ENCODE assay signal across 8 cellular contexts in the genomic region with DNA sequence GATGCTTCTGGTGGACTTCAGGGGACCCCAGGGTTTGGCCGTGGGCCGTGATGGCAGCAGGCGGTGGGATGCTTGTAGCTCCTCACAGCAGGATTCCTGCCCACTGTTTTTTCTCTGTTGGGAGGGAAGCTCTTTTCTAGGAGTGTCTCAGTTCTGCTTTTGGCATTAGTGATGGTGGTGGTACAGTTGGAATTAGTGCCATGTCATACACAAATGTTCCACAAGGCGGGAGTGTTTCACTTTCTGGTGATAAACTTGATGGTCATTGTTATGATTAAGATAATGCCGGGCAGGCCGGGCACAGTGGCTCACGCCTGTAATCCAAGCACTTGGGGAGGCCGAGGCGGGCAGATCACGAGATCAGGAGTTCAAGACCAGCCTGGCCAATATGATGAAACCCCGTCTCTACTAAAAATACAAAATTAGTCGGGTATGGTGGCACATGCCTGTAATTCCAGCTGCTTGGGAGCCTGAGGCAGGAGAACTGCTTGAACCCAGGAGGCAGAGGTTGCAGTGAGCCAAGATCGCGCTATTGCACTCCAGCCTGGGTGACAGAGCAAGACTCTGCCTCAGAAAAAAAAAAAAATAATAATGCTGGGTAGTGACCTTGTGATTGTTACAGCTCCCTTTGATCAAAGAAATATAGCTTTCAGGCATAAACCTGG. TPM values are rescaled to one million over a fixed set of nuclear protein-coding genes. Genes with fewer than 3 reads are reported as not detected.
DNase-seq lines count a peak whose midpoint lies in the region; ATAC-seq, FAIRE-seq and TF ChIP-seq lines count a peak whose summit lies in the region.
"Not testable (repeated sequence)": the region's sequence is repeated elsewhere in the genome, so short reads cannot be mapped to it uniquely, and the experiment has no call there.

No MANE protein-coding gene starts in this region.

- TF ChIP-seq CTCF in Peyer's patch (IDR thresholded peaks at IDR 0.05) (peak; percentile 53 to 93 (median 86)), epithelial cell of esophagus (IDR thresholded peaks at IDR 0.05; ENCODE audit: insufficient read depth, low read depth, low read length, missing control alignments) (peak; percentile 77)

- peaks cover 0 to 66% (median 0%) of the 10 kb centered on the region in 3 donors for H3K36me3 ChIP-seq in Peyer's patch

- not testable (repeated sequence) for H3K4me3 ChIP-seq in Peyer's patch; epithelial cell of esophagus (ENCODE audit: low read length)

- peak; percentile 92 for ATAC-seq in left colon

- H3K9me3 ChIP-seq in Peyer's patch = not testable (repeated sequence)

- TF ChIP-seq POLR2A in Peyer's patch (IDR thresholded peaks at IDR 0.05) = not testable (repeated sequence)

- intact Hi-C loops in left colon (cut with DNase I, micrococcal nuclease) = loop anchor here in 1 of 2 donors (5.0 to 10.0 kb wide), 2 partner anchors 50 to 117 kb away; no protein-coding TSS in a partner anchor

- peak; percentile 29 for FAIRE-seq in A204.1 (lab: Jason Lieb, UNC)

- H3K27me3 ChIP-seq in Peyer's patch = not testable (repeated sequence)

- DNase-seq in GM04504 (ENCODE audit: low read depth) (peak; percentile 65), M059J (ENCODE audit: low read depth) (peak; percentile 73), Peyer's patch (peak in 2 of 3 donors; percentile 59 to 80), activated T-cell treated with anti-CD3 and anti-CD28 coated beads for 48 hours (ENCODE audit: low read depth) (peak; percentile 5), epithelial cell of esophagus (ENCODE audit: low read depth) (peak; percentile 76), left colon (peak; percentile 54 to 68), renal cortical epithelial cell (ENCODE audit: low read depth) (peak; percentile 63)

- H3K27ac ChIP-seq in Peyer's patch = peak overlapping the region in 1 of 4 donors; percentile 26

- H3K4me1 ChIP-seq in Peyer's patch = not testable (repeated sequence)

RNA-seq across cellular contexts. Expression of gene PGD, which starts 21.4 kb away (rescaled TPM):
- 37.1 and 62.3 TPM in 2 replicates for total RNA-seq in M059J (2014; rRNA removed; shearing (Covaris generic))
- 100 to 1,000 TPM; 111 to 186 (median 127) TPM for total RNA-seq in Peyer's patch
- 100 to 1,000 TPM in 1 of 2 donors, 10 to 100 TPM in 1; 68.0 to 105 TPM for total RNA-seq in left colon
- 80.4 and 87.1 TPM in 2 replicates for total RNA-seq in renal cortical epithelial cell

RNA-seq across cellular contexts. Expression of gene CENPS, which starts 52.7 kb away (rescaled TPM):
- 16.1 and 21.2 TPM in 2 replicates for total RNA-seq in M059J (2014; rRNA removed; shearing (Covaris generic))
- 10 to 100 TPM in 2 of 4 donors, 1 to 10 TPM in 2; 6.8 to 94.1 (median 11.8) TPM for total RNA-seq in Peyer's patch
- total RNA-seq in left colon = 10 to 100 TPM; 11.8 to 11.9 TPM
- 7.6 and 16.7 TPM in 2 replicates for total RNA-seq in renal cortical epithelial cell

Comparison
In these comparisons a context has a peak if more than half of its experiments do, and no peak if none do; other contexts are left out.
1. DNase-seq: peak in every context shown above with its lines; median percentile 76 in epithelial cell of esophagus; 73 in M059J; 70 in Peyer's patch; 65 in GM04504; 63 in renal cortical epithelial cell; 61 in left colon; 5 in activated T-cell treated with anti-CD3 and anti-CD28 coated beads for 48 hours.